Comparison of ENCODE assay signal across 1 cellular context in the genomic region with DNA sequence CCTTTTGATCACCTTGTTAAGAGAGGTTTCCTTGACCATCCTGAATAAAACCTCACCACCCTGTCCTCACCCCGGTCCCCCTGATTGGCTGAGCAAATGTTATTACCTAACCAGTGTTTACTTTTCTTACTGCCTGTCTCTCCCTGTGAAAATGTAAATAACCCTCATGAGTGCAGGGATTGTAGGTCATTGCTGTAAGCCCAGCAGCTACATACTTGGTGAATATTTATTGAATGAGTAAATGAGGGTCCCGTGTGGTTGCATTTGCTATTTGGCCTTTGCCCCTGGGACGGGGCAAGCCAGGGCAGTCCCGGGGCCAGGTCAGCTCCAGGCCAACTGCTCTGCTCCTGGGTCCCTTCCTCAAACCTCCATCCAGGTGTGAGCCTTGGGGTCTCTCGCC.
A peak's percentile ranks its signal among the peaks of the same experiment; 100 is the strongest.
TF ChIP-seq lines count a peak whose summit lies in the region.

No MANE protein-coding gene starts in this region.

TF ChIP-seq in HepG2, 621 proteins besides CTCF, POLR2A, EP300 and RAD21 (continued from another document and continues in another):
- TF ChIP-seq DMTF1 (CRISPR knock-in tag; IDR thresholded peaks at IDR 0.05), result no peak
- TF ChIP-seq, protein P1, sequence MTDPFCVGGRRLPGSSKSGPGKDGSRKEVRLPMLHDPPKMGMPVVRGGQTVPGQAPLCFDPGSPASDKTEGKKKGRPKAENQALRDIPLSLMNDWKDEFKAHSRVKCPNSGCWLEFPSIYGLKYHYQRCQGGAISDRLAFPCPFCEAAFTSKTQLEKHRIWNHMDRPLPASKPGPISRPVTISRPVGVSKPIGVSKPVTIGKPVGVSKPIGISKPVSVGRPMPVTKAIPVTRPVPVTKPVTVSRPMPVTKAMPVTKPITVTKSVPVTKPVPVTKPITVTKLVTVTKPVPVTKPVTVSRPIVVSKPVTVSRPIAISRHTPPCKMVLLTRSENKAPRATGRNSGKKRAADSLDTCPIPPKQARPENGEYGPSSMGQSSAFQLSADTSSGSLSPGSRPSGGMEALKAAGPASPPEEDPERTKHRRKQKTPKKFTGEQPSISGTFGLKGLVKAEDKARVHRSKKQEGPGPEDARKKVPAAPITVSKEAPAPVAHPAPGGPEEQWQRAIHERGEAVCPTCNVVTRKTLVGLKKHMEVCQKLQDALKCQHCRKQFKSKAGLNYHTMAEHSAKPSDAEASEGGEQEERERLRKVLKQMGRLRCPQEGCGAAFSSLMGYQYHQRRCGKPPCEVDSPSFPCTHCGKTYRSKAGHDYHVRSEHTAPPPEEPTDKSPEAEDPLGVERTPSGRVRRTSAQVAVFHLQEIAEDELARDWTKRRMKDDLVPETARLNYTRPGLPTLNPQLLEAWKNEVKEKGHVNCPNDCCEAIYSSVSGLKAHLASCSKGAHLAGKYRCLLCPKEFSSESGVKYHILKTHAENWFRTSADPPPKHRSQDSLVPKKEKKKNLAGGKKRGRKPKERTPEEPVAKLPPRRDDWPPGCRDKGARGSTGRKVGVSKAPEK (CRISPR knock-in tag; IDR thresholded peaks at IDR 0.05; ENCODE audit: borderline replicate concordance), result no peak
- TF ChIP-seq GRHL1 (CRISPR knock-in tag; conservative IDR thresholded peaks at IDR 0.05), result no peak
- 0 out of 2 replicates have a peak, but pooled peaks have one; percentile 34 for TF ChIP-seq SMAD3 (CRISPR knock-in tag; IDR thresholded peaks at IDR 0.05)
- TF ChIP-seq TCF7 (IDR thresholded peaks at IDR 0.05; ENCODE audit: low read depth), result peak; percentile 37; the same call in 1 of the 2 replicates
- TF ChIP-seq KDM3A (CRISPR knock-in tag; IDR thresholded peaks at IDR 0.05; ENCODE audit: low read depth), result no peak
- TF ChIP-seq ZNF329 (CRISPR knock-in tag; IDR thresholded peaks at IDR 0.05; ENCODE audit: low read depth), result no peak
- TF ChIP-seq, protein P2, sequence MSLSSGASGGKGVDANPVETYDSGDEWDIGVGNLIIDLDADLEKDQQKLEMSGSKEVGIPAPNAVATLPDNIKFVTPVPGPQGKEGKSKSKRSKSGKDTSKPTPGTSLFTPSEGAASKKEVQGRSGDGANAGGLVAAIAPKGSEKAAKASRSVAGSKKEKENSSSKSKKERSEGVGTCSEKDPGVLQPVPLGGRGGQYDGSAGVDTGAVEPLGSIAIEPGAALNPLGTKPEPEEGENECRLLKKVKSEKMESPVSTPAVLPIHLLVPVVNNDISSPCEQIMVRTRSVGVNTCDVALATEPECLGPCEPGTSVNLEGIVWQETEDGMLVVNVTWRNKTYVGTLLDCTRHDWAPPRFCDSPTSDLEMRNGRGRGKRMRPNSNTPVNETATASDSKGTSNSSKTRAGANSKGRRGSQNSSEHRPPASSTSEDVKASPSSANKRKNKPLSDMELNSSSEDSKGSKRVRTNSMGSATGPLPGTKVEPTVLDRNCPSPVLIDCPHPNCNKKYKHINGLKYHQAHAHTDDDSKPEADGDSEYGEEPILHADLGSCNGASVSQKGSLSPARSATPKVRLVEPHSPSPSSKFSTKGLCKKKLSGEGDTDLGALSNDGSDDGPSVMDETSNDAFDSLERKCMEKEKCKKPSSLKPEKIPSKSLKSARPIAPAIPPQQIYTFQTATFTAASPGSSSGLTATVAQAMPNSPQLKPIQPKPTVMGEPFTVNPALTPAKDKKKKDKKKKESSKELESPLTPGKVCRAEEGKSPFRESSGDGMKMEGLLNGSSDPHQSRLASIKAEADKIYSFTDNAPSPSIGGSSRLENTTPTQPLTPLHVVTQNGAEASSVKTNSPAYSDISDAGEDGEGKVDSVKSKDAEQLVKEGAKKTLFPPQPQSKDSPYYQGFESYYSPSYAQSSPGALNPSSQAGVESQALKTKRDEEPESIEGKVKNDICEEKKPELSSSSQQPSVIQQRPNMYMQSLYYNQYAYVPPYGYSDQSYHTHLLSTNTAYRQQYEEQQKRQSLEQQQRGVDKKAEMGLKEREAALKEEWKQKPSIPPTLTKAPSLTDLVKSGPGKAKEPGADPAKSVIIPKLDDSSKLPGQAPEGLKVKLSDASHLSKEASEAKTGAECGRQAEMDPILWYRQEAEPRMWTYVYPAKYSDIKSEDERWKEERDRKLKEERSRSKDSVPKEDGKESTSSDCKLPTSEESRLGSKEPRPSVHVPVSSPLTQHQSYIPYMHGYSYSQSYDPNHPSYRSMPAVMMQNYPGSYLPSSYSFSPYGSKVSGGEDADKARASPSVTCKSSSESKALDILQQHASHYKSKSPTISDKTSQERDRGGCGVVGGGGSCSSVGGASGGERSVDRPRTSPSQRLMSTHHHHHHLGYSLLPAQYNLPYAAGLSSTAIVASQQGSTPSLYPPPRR (CRISPR knock-in tag; IDR thresholded peaks at IDR 0.05; ENCODE audit: borderline replicate concordance), result peak; percentile 91
- TF ChIP-seq ZNF333 (CRISPR knock-in tag; IDR thresholded peaks at IDR 0.05; ENCODE audit: borderline replicate concordance), result no peak
- peak; percentile 72; the same call in 1 of the 2 replicates for TF ChIP-seq ZNF503 (CRISPR knock-in tag; IDR thresholded peaks at IDR 0.05)
- TF ChIP-seq, protein P3, sequence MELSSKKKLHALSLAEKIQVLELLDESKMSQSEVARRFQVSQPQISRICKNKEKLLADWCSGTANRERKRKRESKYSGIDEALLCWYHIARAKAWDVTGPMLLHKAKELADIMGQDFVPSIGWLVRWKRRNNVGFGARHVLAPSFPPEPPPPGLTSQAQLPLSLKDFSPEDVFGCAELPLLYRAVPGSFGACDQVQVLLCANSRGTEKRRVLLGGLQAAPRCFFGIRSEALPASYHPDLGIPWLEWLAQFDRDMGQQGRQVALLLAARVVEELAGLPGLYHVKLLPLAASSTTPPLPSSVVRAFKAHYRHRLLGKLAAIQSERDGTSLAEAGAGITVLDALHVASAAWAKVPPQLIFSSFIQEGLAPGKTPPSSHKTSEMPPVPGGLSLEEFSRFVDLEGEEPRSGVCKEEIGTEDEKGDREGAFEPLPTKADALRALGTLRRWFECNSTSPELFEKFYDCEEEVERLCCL (CRISPR knock-in tag; IDR thresholded peaks at IDR 0.05; ENCODE audit: borderline replicate concordance), result no peak
- no peak for TF ChIP-seq ZNF577 (CRISPR knock-in tag; IDR thresholded peaks at IDR 0.05; ENCODE audit: borderline replicate concordance, low read depth)
- TF ChIP-seq SMC3 (IDR thresholded peaks at IDR 0.05; ENCODE audit: low read length), result no peak
- no peak for TF ChIP-seq KLF16 (CRISPR knock-in tag; IDR thresholded peaks at IDR 0.05)
- TF ChIP-seq ZNF546 (CRISPR knock-in tag; conservative IDR thresholded peaks at IDR 0.05), result no peak
- no peak for TF ChIP-seq ATRX (CRISPR knock-in tag; IDR thresholded peaks at IDR 0.05; ENCODE audit: borderline replicate concordance)
- no peak; the same call in 1 of the 2 replicates for TF ChIP-seq MIER3 (CRISPR knock-in tag; IDR thresholded peaks at IDR 0.05; ENCODE audit: borderline replicate concordance)
- TF ChIP-seq FLYWCH1 (CRISPR knock-in tag; IDR thresholded peaks at IDR 0.05), result no peak
- TF ChIP-seq, protein P4, sequence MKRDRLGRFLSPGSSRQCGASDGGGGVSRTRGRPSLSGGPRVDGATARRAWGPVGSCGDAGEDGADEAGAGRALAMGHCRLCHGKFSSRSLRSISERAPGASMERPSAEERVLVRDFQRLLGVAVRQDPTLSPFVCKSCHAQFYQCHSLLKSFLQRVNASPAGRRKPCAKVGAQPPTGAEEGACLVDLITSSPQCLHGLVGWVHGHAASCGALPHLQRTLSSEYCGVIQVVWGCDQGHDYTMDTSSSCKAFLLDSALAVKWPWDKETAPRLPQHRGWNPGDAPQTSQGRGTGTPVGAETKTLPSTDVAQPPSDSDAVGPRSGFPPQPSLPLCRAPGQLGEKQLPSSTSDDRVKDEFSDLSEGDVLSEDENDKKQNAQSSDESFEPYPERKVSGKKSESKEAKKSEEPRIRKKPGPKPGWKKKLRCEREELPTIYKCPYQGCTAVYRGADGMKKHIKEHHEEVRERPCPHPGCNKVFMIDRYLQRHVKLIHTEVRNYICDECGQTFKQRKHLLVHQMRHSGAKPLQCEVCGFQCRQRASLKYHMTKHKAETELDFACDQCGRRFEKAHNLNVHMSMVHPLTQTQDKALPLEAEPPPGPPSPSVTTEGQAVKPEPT (CRISPR knock-in tag; IDR thresholded peaks at IDR 0.05; ENCODE audit: low read depth), result no peak; the same call in 1 of the 2 replicates
- no peak for TF ChIP-seq MBNL3 (CRISPR knock-in tag; conservative IDR thresholded peaks at IDR 0.05)
- no peak for TF ChIP-seq RAD51 (IDR thresholded peaks at IDR 0.05; ENCODE audit: borderline replicate concordance)
- TF ChIP-seq SAP130 (CRISPR knock-in tag; IDR thresholded peaks at IDR 0.05; ENCODE audit: low read depth), result peak; percentile 75
- TF ChIP-seq DNMT3B (CRISPR knock-in tag; conservative IDR thresholded peaks at IDR 0.05), result no peak
- TF ChIP-seq GATA4 (IDR thresholded peaks at IDR 0.05; ENCODE audit: borderline replicate concordance, low read depth), result peak; percentile 23; the same call in 1 of the 2 replicates
- TF ChIP-seq POGZ (CRISPR knock-in tag; IDR thresholded peaks at IDR 0.05), result peak; percentile 59; the same call in 1 of the 2 replicates
- TF ChIP-seq, protein P5, sequence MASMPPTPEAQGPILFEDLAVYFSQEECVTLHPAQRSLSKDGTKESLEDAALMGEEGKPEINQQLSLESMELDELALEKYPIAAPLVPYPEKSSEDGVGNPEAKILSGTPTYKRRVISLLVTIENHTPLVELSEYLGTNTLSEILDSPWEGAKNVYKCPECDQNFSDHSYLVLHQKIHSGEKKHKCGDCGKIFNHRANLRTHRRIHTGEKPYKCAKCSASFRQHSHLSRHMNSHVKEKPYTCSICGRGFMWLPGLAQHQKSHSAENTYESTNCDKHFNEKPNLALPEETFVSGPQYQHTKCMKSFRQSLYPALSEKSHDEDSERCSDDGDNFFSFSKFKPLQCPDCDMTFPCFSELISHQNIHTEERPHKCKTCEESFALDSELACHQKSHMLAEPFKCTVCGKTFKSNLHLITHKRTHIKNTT (CRISPR knock-in tag; IDR thresholded peaks at IDR 0.05), result no peak
- TF ChIP-seq, protein P6, sequence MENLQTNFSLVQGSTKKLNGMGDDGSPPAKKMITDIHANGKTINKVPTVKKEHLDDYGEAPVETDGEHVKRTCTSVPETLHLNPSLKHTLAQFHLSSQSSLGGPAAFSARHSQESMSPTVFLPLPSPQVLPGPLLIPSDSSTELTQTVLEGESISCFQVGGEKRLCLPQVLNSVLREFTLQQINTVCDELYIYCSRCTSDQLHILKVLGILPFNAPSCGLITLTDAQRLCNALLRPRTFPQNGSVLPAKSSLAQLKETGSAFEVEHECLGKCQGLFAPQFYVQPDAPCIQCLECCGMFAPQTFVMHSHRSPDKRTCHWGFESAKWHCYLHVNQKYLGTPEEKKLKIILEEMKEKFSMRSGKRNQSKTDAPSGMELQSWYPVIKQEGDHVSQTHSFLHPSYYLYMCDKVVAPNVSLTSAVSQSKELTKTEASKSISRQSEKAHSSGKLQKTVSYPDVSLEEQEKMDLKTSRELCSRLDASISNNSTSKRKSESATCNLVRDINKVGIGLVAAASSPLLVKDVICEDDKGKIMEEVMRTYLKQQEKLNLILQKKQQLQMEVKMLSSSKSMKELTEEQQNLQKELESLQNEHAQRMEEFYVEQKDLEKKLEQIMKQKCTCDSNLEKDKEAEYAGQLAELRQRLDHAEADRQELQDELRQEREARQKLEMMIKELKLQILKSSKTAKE (CRISPR knock-in tag; IDR thresholded peaks at IDR 0.05; ENCODE audit: borderline replicate concordance), result peak; percentile 84; the same call in 1 of the 2 replicates
- 0 out of 2 replicates have a peak, but pooled peaks have one; percentile 42 for TF ChIP-seq ZNF441 (CRISPR knock-in tag; IDR thresholded peaks at IDR 0.05; ENCODE audit: borderline replicate concordance)
- peak; percentile 80; the same call in 1 of the 2 replicates for TF ChIP-seq NCOA2 (CRISPR knock-in tag; IDR thresholded peaks at IDR 0.05)
- TF ChIP-seq NR2F6 (IDR thresholded peaks at IDR 0.05), result peak; percentile 91
- TF ChIP-seq NR2F6 (CRISPR knock-in tag; IDR thresholded peaks at IDR 0.05), result peak; percentile 89
- no peak for TF ChIP-seq ZNF367 (CRISPR knock-in tag; IDR thresholded peaks at IDR 0.05; ENCODE audit: borderline replicate concordance)
- no peak for TF ChIP-seq ZFP37 (CRISPR knock-in tag; IDR thresholded peaks at IDR 0.05; ENCODE audit: borderline replicate concordance)
- 0 out of 2 replicates have a peak, but pooled peaks have one; percentile 44 for TF ChIP-seq ZNF264 (CRISPR knock-in tag; IDR thresholded peaks at IDR 0.05)
- peak; percentile 83 for TF ChIP-seq TBL1XR1 (IDR thresholded peaks at IDR 0.05; ENCODE audit: borderline replicate concordance, low read length, partially characterized antibody)
- no peak for TF ChIP-seq MAFG (CRISPR knock-in tag; IDR thresholded peaks at IDR 0.05)
- peak; percentile 71; the same call in 1 of the 2 replicates for TF ChIP-seq JUND (CRISPR knock-in tag; IDR thresholded peaks at IDR 0.05)
